In genomic region chr11:44567876-44568256, GRCh38 we compare ENCODE assay signal across 10 cellular contexts. TPM values are rescaled to one million over a fixed set of nuclear protein-coding genes. Genes with fewer than 3 reads are reported as not detected.
DNase-seq lines count a peak whose midpoint lies in the region; ATAC-seq, FAIRE-seq and TF ChIP-seq lines count a peak whose summit lies in the region.
"Had no signal": no experiment of that assay in that cellular context is flagged by ENCODE, and none has a peak within 500 bp of the region (broad histone marks: within the 10 kb centered on the region; RNA-seq: fewer than 3 reads in every experiment).

No MANE protein-coding gene starts in this region.

- ATAC-seq in RWPE2 (ENCODE audit: low read depth) (no peak), HG02981 (IDR thresholded peaks at IDR 0.05; ENCODE audit: unreplicated experiment) (no peak), HG02970 (IDR thresholded peaks at IDR 0.05; ENCODE audit: low FRiP score, unreplicated experiment) (no peak), GM18909 (IDR thresholded peaks at IDR 0.05; ENCODE audit: poor library complexity, unreplicated experiment) (no peak)

- H3K79me2 ChIP-seq in endothelial cell of umbilical vein (ENCODE audit: control insufficient read depth, insufficient read depth, low read length) (no peaks in the 10 kb centered on the region), smooth muscle cell (ENCODE audit: low read depth) (peaks cover 28% of the 10 kb centered on the region)

- H2AFZ ChIP-seq in endothelial cell of umbilical vein (ENCODE audit: low read depth, low read length) = no peak overlapping the region
- no peak overlapping the region for H2AFZ ChIP-seq in smooth muscle cell (ENCODE audit: low read depth)

- WGBS in smooth muscle cell (ENCODE audit: low lambda C conversion rate) = 84% methylated on average over 4 of the region's 4 CpGs
- WGBS in tibial nerve, 2 donors = 85 to 92% methylated on average over 4 of the region's 4 CpGs

- H3K27me3 ChIP-seq in RWPE2 (ENCODE audit: insufficient read depth, poor library complexity, severe bottlenecking) = no peaks in the 10 kb centered on the region
- H3K27me3 ChIP-seq in endothelial cell of umbilical vein (ENCODE audit: control insufficient read depth in 2 of 2, insufficient read depth in 2 of 2, low read length in 2 of 2) = no peaks in the 10 kb centered on the region
- H3K27me3 ChIP-seq in smooth muscle cell (ENCODE audit: low read depth) = no peaks in the 10 kb centered on the region
- H3K27me3 ChIP-seq in tibial nerve = no peaks in the 10 kb centered on the region

- no peaks in the 10 kb centered on the region for H4K20me1 ChIP-seq in endothelial cell of umbilical vein (replicated peaks; ENCODE audit: control insufficient read depth, extremely low read depth, insufficient read depth, low read length)
- H4K20me1 ChIP-seq in smooth muscle cell (ENCODE audit: low read depth) = no peaks in the 10 kb centered on the region

- H3K4me1 ChIP-seq in RWPE2 (ENCODE audit: insufficient read depth, poor library complexity, severe bottlenecking) = peaks cover 29% of the 10 kb centered on the region
- peaks cover 50% of the 10 kb centered on the region for H3K4me1 ChIP-seq in endothelial cell of umbilical vein (ENCODE audit: control insufficient read depth, extremely low read depth, insufficient read depth, low read length)
- peaks cover 35% of the 10 kb centered on the region for H3K4me1 ChIP-seq in smooth muscle cell (ENCODE audit: low read depth)
- H3K4me1 ChIP-seq in tibial nerve = peaks cover 0 to 80% (median 53%) of the 10 kb centered on the region in 4 donors

- CTCF ChIA-PET in endothelial cell of umbilical vein (lab: Charles Lee) = interaction anchor here (2.0 kb wide), 1 partner anchor 49 kb away, joined by 23 read pairs; no protein-coding TSS in a partner anchor

- DNase-seq in GM12865 (ENCODE audit: low read depth) (no peak), RWPE2 (ENCODE audit: low spot score) (no peak), endothelial cell of umbilical vein (ENCODE audit: low read depth, low spot score) (no peak), smooth muscle cell (lab: John Stamatoyannopoulos, UW; ENCODE audit: unreplicated experiment) (no peak), tibial nerve (ENCODE audit: low spot score in 2 of 2) (no peak)
- DNase-seq: glutamatergic neuron, NCI-H69 had no signal

- dilution Hi-C loops in endothelial cell of umbilical vein (cut with MboI; ENCODE audit: extremely low pct_ligation_motif_present, low sequenced_read_pairs) = no loop called here

- peak overlapping the region; percentile 78 for H3K4me3 ChIP-seq in GM12865 (ENCODE audit: low read depth, low read length)
- no peak overlapping the region for H3K4me3 ChIP-seq in RWPE2 (ENCODE audit: severe bottlenecking)
- no peak overlapping the region for H3K4me3 ChIP-seq in endothelial cell of umbilical vein (replicated peaks in 1 of 3; ENCODE audit: insufficient read depth in 1 of 3, low read depth in 1 of 3, low read length in 3 of 3)
- H3K4me3 ChIP-seq in smooth muscle cell = no peak overlapping the region
- H3K4me3 ChIP-seq in tibial nerve = no peak overlapping the region

- intact Hi-C loops in endothelial cell of umbilical vein (cut with micrococcal nuclease) = loop anchor here (2.0 to 5.0 kb wide), 2 partner anchors 41 to 1256 kb away; partner anchors contain the start of gene API5

- TF ChIP-seq EP300 in tibial nerve (IDR thresholded peaks at IDR 0.05) = no peak

- H3K36me3 ChIP-seq in RWPE2 (ENCODE audit: low read depth) (peaks cover 15% of the 10 kb centered on the region; the same call in 1 of the 2 replicates), endothelial cell of umbilical vein (ENCODE audit: control insufficient read depth in 2 of 2, extremely low read depth in 1 of 2, insufficient read depth in 2 of 2, low read length in 2 of 2) (no peaks in the 10 kb centered on the region), smooth muscle cell (ENCODE audit: low read depth) (no peaks in the 10 kb centered on the region), tibial nerve (no peaks in the 10 kb centered on the region)

- POLR2A ChIA-PET in endothelial cell of umbilical vein (lab: Charles Lee) = no interaction called here

- H3K9ac ChIP-seq in endothelial cell of umbilical vein (replicated peaks; ENCODE audit: extremely low read depth, insufficient read depth, low read length) = no peak overlapping the region
- peak overlapping the region; percentile 88 for H3K9ac ChIP-seq in smooth muscle cell (ENCODE audit: low read depth)

- H3F3A ChIP-seq in smooth muscle cell (ENCODE audit: low read depth) = peaks cover 16% of the 10 kb centered on the region

- H3K27ac ChIP-seq in RWPE2 (ENCODE audit: poor library complexity, severe bottlenecking) (peak overlapping the region; percentile 83), endothelial cell of umbilical vein (ENCODE audit: insufficient read depth, low read depth, low read length) (peak overlapping the region; percentile 98), smooth muscle cell (ENCODE audit: low read depth) (peak overlapping the region; percentile 95), tibial nerve (peak overlapping the region in 2 of 4 donors; percentile 76 to 90)

- no peak overlapping the region for H3K4me2 ChIP-seq in endothelial cell of umbilical vein (ENCODE audit: insufficient read depth, low read length)
- H3K4me2 ChIP-seq in smooth muscle cell = peak overlapping the region; percentile 96

- BruUV-seq in endothelial cell of umbilical vein (replicated peaks; lab: Mats Ljungman, UMichigan) = no TSS peak

- H3K9me1 ChIP-seq in endothelial cell of umbilical vein (replicated peaks; ENCODE audit: control insufficient read depth, extremely low read depth, insufficient read depth, low read length) = no peaks in the 10 kb centered on the region

- no peak for TF ChIP-seq POLR2A in endothelial cell of umbilical vein (IDR thresholded peaks at IDR 0.05; ENCODE audit: low read depth, low read length)
- no peak for TF ChIP-seq POLR2A in tibial nerve (IDR thresholded peaks at IDR 0.05)

- no peak for TF ChIP-seq CTCF in GM12865 (IDR thresholded peaks at IDR 0.05; ENCODE audit: insufficient read depth, low read depth, low read length, missing control alignments)
- TF ChIP-seq CTCF in RWPE2 (IDR thresholded peaks at IDR 0.05; ENCODE audit: poor library complexity, severe bottlenecking) = no peak
- no peak for TF ChIP-seq CTCF in endothelial cell of umbilical vein (IDR thresholded peaks at IDR 0.05; ENCODE audit: extremely low read depth in 1 of 2, insufficient read depth in 1 of 2, low read depth in 1 of 2, low read length in 2 of 2)
- TF ChIP-seq CTCF in smooth muscle cell (IDR thresholded peaks at IDR 0.05; ENCODE audit: borderline replicate concordance, insufficient read depth, poor library complexity, severe bottlenecking) = no peak
- no peak for TF ChIP-seq CTCF in tibial nerve (IDR thresholded peaks at IDR 0.05)

- no peak for FAIRE-seq in endothelial cell of umbilical vein (lab: Jason Lieb, UNC)

- no peaks in the 10 kb centered on the region for H3K9me3 ChIP-seq in RWPE2 (ENCODE audit: severe bottlenecking)
- H3K9me3 ChIP-seq in endothelial cell of umbilical vein (replicated peaks; ENCODE audit: control insufficient read depth, insufficient read depth, low read length) = no peaks in the 10 kb centered on the region
- H3K9me3 ChIP-seq in smooth muscle cell (replicated peaks; ENCODE audit: low read depth) = no peaks in the 10 kb centered on the region
- H3K9me3 ChIP-seq in tibial nerve = no peaks in the 10 kb centered on the region

TF ChIP-seq in endothelial cell of umbilical vein, 7 proteins besides CTCF, POLR2A, EP300 and RAD21:
- TF ChIP-seq EZH2 (IDR thresholded peaks at IDR 0.05; ENCODE audit: borderline replicate concordance, low read depth, low read length, severe bottlenecking) (no peak), GATA2 (IDR thresholded peaks at IDR 0.05; ENCODE audit: insufficient read depth, insufficient read length, low read depth, low read length) (no peak), POLR2AphosphoS5 (IDR thresholded peaks at IDR 0.05; ENCODE audit: insufficient read depth, low read depth, low read length) (no peak), JUN (IDR thresholded peaks at IDR 0.05; ENCODE audit: borderline replicate concordance, insufficient read depth, insufficient read length, low read depth) (no peak), FOS (IDR thresholded peaks at IDR 0.05; ENCODE audit: borderline replicate concordance, insufficient read depth, low read length) (no peak), MYC (IDR thresholded peaks at IDR 0.05; ENCODE audit: low read depth, low read length) (no peak), MAX (IDR thresholded peaks at IDR 0.05; ENCODE audit: insufficient read depth, insufficient read length) (no peak)

RNA-seq across cellular contexts. Expression of gene CD82, which starts 2.4 kb away (rescaled TPM):
- total RNA-seq in endothelial cell of umbilical vein = 24.9 and 25.2 TPM in 2 replicates
- 14.9 and 17.9 TPM in 2 replicates for polyA plus RNA-seq in endothelial cell of umbilical vein
- 21.1 and 23.3 TPM in 2 replicates for polyA plus RNA-seq in endothelial cell of umbilical vein (2011; cell fraction: cytosol; rRNA removed)
- polyA plus RNA-seq in endothelial cell of umbilical vein (2011; cell fraction: nucleus; rRNA removed) = 6.7 and 8.7 TPM in 2 replicates
- 18.3 and 18.6 TPM in 2 replicates for polyA plus RNA-seq in endothelial cell of umbilical vein (2012)
- polyA minus RNA-seq in endothelial cell of umbilical vein = 19.7 and 20.5 TPM in 2 replicates
- polyA minus RNA-seq in endothelial cell of umbilical vein (2011; cell fraction: cytosol; rRNA and poly(A)+ RNA removed) = 9.4 TPM
- polyA minus RNA-seq in endothelial cell of umbilical vein (2011; cell fraction: nucleus; rRNA and poly(A)+ RNA removed) = 3.1 and 4.8 TPM in 2 replicates
- total RNA-seq in smooth muscle cell = 43.8 and 58.6 TPM in 2 replicates
- 252 and 270 TPM in 2 replicates for polyA plus RNA-seq in smooth muscle cell
- 10 to 100 TPM; 27.9 to 49.4 (median 43.4) TPM for total RNA-seq in tibial nerve
